ENCODE assay signal across 14 cellular contexts in genomic region chr13:50448535-50448981, GRCh38.
DNase-seq lines count a peak whose midpoint lies in the region; ATAC-seq lines count a peak whose summit lies in the region.
"Had no signal": no experiment of that assay in that cellular context is flagged by ENCODE, and none has a peak within 500 bp of the region (broad histone marks: within the 10 kb centered on the region; RNA-seq: fewer than 3 reads in every experiment).

No MANE protein-coding gene starts in this region.

- intact Hi-C loops in left colon (cut with DNase I, micrococcal nuclease): no loop called here

- peak; percentile 32 for DNase-seq in NCI-H1092 treated with DMSO at 0.1 percent for 48 hours (lab: John Stamatoyannopoulos, UW)
- DNase-seq in NCI-H1092 (lab: John Stamatoyannopoulos, UW): no peak
- DNase-seq in M059J (ENCODE audit: low read depth): peak; percentile 49
- DNase-seq in SHP77 (lab: John Stamatoyannopoulos, UW): peak; percentile 18 to 42
- DNase-seq in left colon: no peak
- DNase-seq in central memory CD4-positive, alpha-beta T cell: no peak
- DNase-seq: activated CD4-positive, CD25-positive, alpha-beta regulatory T cell treated with anti-CD3 and anti-CD28 coated beads, Interleukin-2, amount 50 U/mL, for 72 hours; esophagus squamous epithelium; HFFc6; MG63; SW 1271; tibial artery had no signal

- peak; percentile 67 for ATAC-seq in left colon
- ATAC-seq in HG02884 (IDR thresholded peaks at IDR 0.05; ENCODE audit: unreplicated experiment): no peak
- no peak for ATAC-seq in GM21528 (IDR thresholded peaks at IDR 0.05; ENCODE audit: low FRiP score, unreplicated experiment)

Comparison
In these comparisons a context has a peak if more than half of its experiments do, and no peak if none do; other contexts are left out.
1. DNase-seq: peak in NCI-H1092 treated with DMSO at 0.1 percent for 48 hours (single experiment), M059J (single experiment) and SHP77 (2 of 2); none in NCI-H1092 (single experiment), left colon (0 of 2) and central memory CD4-positive, alpha-beta T cell (single experiment).